In the genomic region with DNA sequence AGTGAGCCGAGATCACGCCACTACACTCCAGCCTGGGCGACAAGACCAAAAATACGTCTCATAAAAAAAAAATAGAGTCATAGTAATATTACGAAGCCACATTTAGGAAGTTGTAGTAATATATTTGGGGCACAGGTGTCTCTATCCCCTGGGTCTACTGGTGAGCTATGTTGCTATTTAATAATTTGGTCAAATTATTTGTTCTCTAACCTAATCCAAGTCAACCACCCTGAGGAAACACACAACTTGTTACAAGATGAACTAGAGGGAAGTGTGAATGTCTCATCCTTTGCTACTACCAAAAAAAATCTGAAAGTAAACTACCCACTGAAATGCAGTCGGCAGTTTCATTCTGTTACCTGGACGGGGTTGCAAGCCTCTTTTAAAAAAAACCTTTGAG, we compare ENCODE assay signal across 21 cellular contexts. TPM values are rescaled to one million over a fixed set of nuclear protein-coding genes. Genes with fewer than 3 reads are reported as not detected.
DNase-seq lines count a peak whose midpoint lies in the region; ATAC-seq and TF ChIP-seq lines count a peak whose summit lies in the region.
"Had no signal": no experiment of that assay in that cellular context is flagged by ENCODE, and none has a peak within 500 bp of the region (broad histone marks: within the 10 kb centered on the region; RNA-seq: fewer than 3 reads in every experiment).

No MANE protein-coding gene starts in this region.

- TF ChIP-seq POLR2A in heart left ventricle (IDR thresholded peaks at IDR 0.05), result no peak

- no peaks in the 10 kb centered on the region for H3K9me2 ChIP-seq in Karpas-422 (replicated peaks; ENCODE audit: insufficient read depth, low read length)

- no peaks in the 10 kb centered on the region for H4K20me1 ChIP-seq in Karpas-422 (ENCODE audit: insufficient read depth, low read depth, low read length)
- H4K20me1 ChIP-seq: BLaER1 treated with 17β-estradiol and CSF1 and Interleukin-3, amounts not matched to agents 10 nM and 100 nM had no signal

- H3K27ac ChIP-seq in Karpas-422 (ENCODE audit: low read length), result peak overlapping the region; percentile 74
- no peak overlapping the region for H3K27ac ChIP-seq in heart left ventricle
- H3K27ac ChIP-seq: BLaER1 treated with 17β-estradiol and CSF1 and Interleukin-3, amounts not matched to agents 10 nM and 100 nM; brain microvascular endothelial cell; epithelial cell of prostate; gastroesophageal sphincter; left lung; neutrophil; WERI-Rb-1 had no signal

- peak; percentile 46 for ATAC-seq in GM19351 (IDR thresholded peaks at IDR 0.05; ENCODE audit: unreplicated experiment)
- ATAC-seq in HG02870 (IDR thresholded peaks at IDR 0.05; ENCODE audit: unreplicated experiment), result peak; percentile 44
- no peak for ATAC-seq in HG03135 (IDR thresholded peaks at IDR 0.05; ENCODE audit: unreplicated experiment)
- ATAC-seq in HG03469 (IDR thresholded peaks at IDR 0.05; ENCODE audit: unreplicated experiment), result no peak
- no peak for ATAC-seq in heart left ventricle
- ATAC-seq: activated CD8-positive, alpha-beta T cell treated with anti-CD3 and anti-CD28 coated beads, Interleukin-2, amount 10 ng/mL, durations not matched to agents 7 days and 5 days; gastroesophageal sphincter; left lung; Right ventricle myocardium inferior had no signal

- POLR2A ChIA-PET in GM10248 (lab: Yijun Ruan, JAX), result no interaction called here

- H3K4me2 ChIP-seq in Karpas-422 (ENCODE audit: low read depth, low read length, poor library complexity, severe bottlenecking), result peak overlapping the region; percentile 69

- H2AFZ ChIP-seq in Karpas-422 (ENCODE audit: low read length), result no peak overlapping the region

- H3K9me3 ChIP-seq in Karpas-422 (ENCODE audit: low read length) (no peaks in the 10 kb centered on the region), heart left ventricle (no peaks in the 10 kb centered on the region)
- H3K9me3 ChIP-seq: BLaER1 treated with 17β-estradiol and CSF1 and Interleukin-3, amounts not matched to agents 10 nM and 100 nM; gastroesophageal sphincter; left lung; neutrophil had no signal

- H3K4me3 ChIP-seq in Karpas-422 (ENCODE audit: low read length) (peak overlapping the region; percentile 29), heart left ventricle (no peak overlapping the region)
- H3K4me3 ChIP-seq: BLaER1 treated with 17β-estradiol and CSF1 and Interleukin-3, amounts not matched to agents 10 nM and 100 nM; gastroesophageal sphincter; left lung had no signal

- H3K36me3 ChIP-seq in Karpas-422 (ENCODE audit: insufficient read depth, low read length), result no peaks in the 10 kb centered on the region
- H3K36me3 ChIP-seq in heart left ventricle, result no peaks in the 10 kb centered on the region
- H3K36me3 ChIP-seq: BLaER1 treated with 17β-estradiol and CSF1 and Interleukin-3, amounts not matched to agents 10 nM and 100 nM; brain microvascular endothelial cell; gastroesophageal sphincter; left lung; neutrophil; WERI-Rb-1 had no signal

- DNase-seq in GM10248 (ENCODE audit: extremely low spot score), result peak; percentile 37
- DNase-seq in Karpas-422, result peak; percentile 72
- no peak for DNase-seq in DMS53 (lab: John Stamatoyannopoulos, UW)
- DNase-seq in heart left ventricle, result no peak
- DNase-seq: activated CD8-positive, alpha-beta T cell treated with anti-CD3 and anti-CD28 coated beads, Interleukin-2, amount 10 ng/mL, durations not matched to agents 7 days and 5 days; brain microvascular endothelial cell; cortex of kidney; left lung; NCI-H2227 treated with DMSO at 0.1 percent for 48 hours; stimulated activated naive CD4-positive, alpha-beta T cell treated with Interleukin-2 at 50 U/mL for 16 hours; WERI-Rb-1 had no signal

- 93 to 96% (median 94%) methylated on average over 7 of the region's 7 CpGs for WGBS in heart left ventricle, 4 donors

- H3K4me1 ChIP-seq in Karpas-422 (ENCODE audit: low read length), result peaks cover 72% of the 10 kb centered on the region
- no peaks in the 10 kb centered on the region for H3K4me1 ChIP-seq in heart left ventricle
- H3K4me1 ChIP-seq: gastroesophageal sphincter, left lung had no signal

- no peaks in the 10 kb centered on the region for H3K27me3 ChIP-seq in Karpas-422 (ENCODE audit: low read length)
- H3K27me3 ChIP-seq in heart left ventricle, result no peaks in the 10 kb centered on the region
- H3K27me3 ChIP-seq: BLaER1 treated with 17β-estradiol and CSF1 and Interleukin-3, amounts not matched to agents 10 nM and 100 nM; brain microvascular endothelial cell; gastroesophageal sphincter; left lung; neutrophil had no signal

- no peak for TF ChIP-seq CTCF in GM10248 (IDR thresholded peaks at IDR 0.05; ENCODE audit: control extremely low read depth, extremely low read depth, low read depth, missing control alignments)
- TF ChIP-seq CTCF in heart left ventricle (IDR thresholded peaks at IDR 0.05), result no peak

- no peaks in the 10 kb centered on the region for H3K79me2 ChIP-seq in Karpas-422 (ENCODE audit: low read length)

- peak overlapping the region; percentile 28; the same call in 1 of the 2 replicates for H3K9ac ChIP-seq in Karpas-422 (ENCODE audit: low read length)
- H3K9ac ChIP-seq: BLaER1 treated with 17β-estradiol and CSF1 and Interleukin-3, amounts not matched to agents 10 nM and 100 nM had no signal

- intact Hi-C loops in heart left ventricle (cut with DNase I), result no loop called here

- CTCF ChIA-PET in GM10248 (lab: Yijun Ruan, JAX), result interaction anchor here (1.0 to 9.2 kb wide), 10 partner anchors 10 to 133 kb away, joined by 3 to 47 read pairs (median 4); no protein-coding TSS in a partner anchor

RNA-seq across cellular contexts. Expression of gene RGS8, which starts 35.3 kb away (rescaled TPM):
- 20.5 and 25.5 TPM in 2 replicates for total RNA-seq in Karpas-422 (2014; rRNA removed; shearing (Covaris generic); ENCODE audit: low replicate concordance)
- under 1 TPM in 3 of 9 donors, not detected in 6; 0.05 to 0.23 (median 0.11) TPM for total RNA-seq in heart left ventricle
- polyA plus RNA-seq in heart left ventricle, result not detected
- total RNA-seq: activated CD8-positive, alpha-beta T cell treated with anti-CD3 and anti-CD28 coated beads, Interleukin-2, amount 10 ng/mL, durations not matched to agents 7 days and 5 days; gastroesophageal sphincter; Right ventricle myocardium inferior; T-helper 1 cell treated with Interleukin-12 subunit alpha and Interleukin-12 subunit beta and Interleukin-4 antibody, amounts not matched to agents 30 ng/mL and 1 ng/mL, for 36 hours had no signal

RNA-seq across cellular contexts. Expression of gene RGS16, which starts 44.9 kb away (rescaled TPM):
- total RNA-seq in Karpas-422 (2014; rRNA removed; shearing (Covaris generic); ENCODE audit: low replicate concordance), result 19.0 and 27.7 TPM in 2 replicates
- total RNA-seq in heart left ventricle, result 1 to 10 TPM in 7 of 9 donors, under 1 TPM in 2; 0.75 to 9.3 (median 2.0) TPM
- polyA plus RNA-seq in heart left ventricle, result 1 to 10 TPM; 2.1 TPM

RNA-seq across cellular contexts. Expression of gene RNASEL, which starts 60.0 kb away (rescaled TPM):
- total RNA-seq in Karpas-422 (2014; rRNA removed; shearing (Covaris generic); ENCODE audit: low replicate concordance), result 11.8 and 17.3 TPM in 2 replicates
- total RNA-seq in heart left ventricle, result 1 to 10 TPM; 2.0 to 6.3 (median 3.0) TPM
- polyA plus RNA-seq in heart left ventricle, result 1 to 10 TPM; 1.4 to 1.9 TPM

Comparison
In these comparisons a context has a peak if more than half of its experiments do, and no peak if none do; other contexts are left out.
1. DNase-seq: peak in GM10248 (single experiment) and Karpas-422 (single experiment); none in DMS53 (single experiment) and heart left ventricle (0 of 5).
2. ATAC-seq: peak in GM19351 (single experiment) and HG02870 (single experiment); none in HG03135 (single experiment), HG03469 (single experiment) and heart left ventricle (0 of 4).
3. RNA of gene RGS8, which starts 35.3 kb away (total RNA-seq): 20.5 to 25.5 TPM in Karpas-422; 0.05 to 0.23 TPM in heart left ventricle; every median in the first group is over 10 times any median in the second.